28 cellular contexts compared by ENCODE assay signal in the genomic region with DNA sequence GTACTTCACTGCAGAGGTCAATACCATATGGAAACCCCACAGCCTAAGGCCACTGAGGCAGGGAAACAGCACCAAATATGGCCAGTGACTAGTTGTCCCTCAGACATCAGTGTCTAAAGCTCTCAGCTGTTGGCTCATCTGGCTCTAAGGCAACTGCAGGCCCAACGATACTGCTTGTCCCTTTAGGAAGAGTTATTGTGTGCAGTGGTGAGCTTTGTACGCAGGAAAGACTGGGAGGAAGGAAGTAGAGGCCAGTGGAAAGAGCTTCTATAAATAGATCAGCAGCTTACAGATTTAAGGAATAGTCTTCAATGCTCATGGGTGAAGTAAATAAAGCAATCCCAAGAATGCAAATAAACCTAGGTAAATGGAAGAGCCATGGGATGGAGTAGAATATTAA. TPM values are rescaled to one million over a fixed set of nuclear protein-coding genes. Genes with fewer than 3 reads are reported as not detected.
DNase-seq lines count a peak whose midpoint lies in the region; ATAC-seq and TF ChIP-seq lines count a peak whose summit lies in the region.
"Had no signal": no experiment of that assay in that cellular context is flagged by ENCODE, and none has a peak within 500 bp of the region (broad histone marks: within the 10 kb centered on the region; RNA-seq: fewer than 3 reads in every experiment).

No MANE protein-coding gene starts in this region.

- peak; percentile 52 to 82 (median 80) for ATAC-seq in heart left ventricle
- ATAC-seq: activated CD8-positive, alpha-beta T cell treated with anti-CD3 and anti-CD28 coated beads for 36 hours; activated naive CD8-positive, alpha-beta T cell treated with anti-CD3 and anti-CD28 coated beads, Interleukin-2, amount 50 U/mL, for 24 hours; psoas muscle had no signal

- DNase-seq in GF-D8 (lab: John Stamatoyannopoulos, UW) (peak; percentile 27), cardiac fibroblast (ENCODE audit: low read depth in 2 of 2) (peak; percentile 14 to 30), heart left ventricle (peak in 2 of 5 donors; percentile 20 to 24), myocyte (ENCODE audit: low read depth) (peak; percentile 11), NCI-H1105 (lab: John Stamatoyannopoulos, UW) (no peak), NCI-H2196 treated with DMSO at 0.1 percent for 48 hours (lab: John Stamatoyannopoulos, UW; ENCODE audit: unreplicated experiment) (no peak)
- no peak for DNase-seq in stimulated activated CD8-positive, alpha-beta memory T cell treated with anti-CD3 and anti-CD28 coated beads, Interleukin-4, amount 100 ng/mL, for 48 hours
- no peak for DNase-seq in effector memory CD4-positive, alpha-beta T cell
- DNase-seq: activated CD4-positive, CD25-positive, alpha-beta regulatory T cell treated with anti-CD3 and anti-CD28 coated beads, Interleukin-2, amount 50 U/mL, for 72 hours; activated CD8-positive, alpha-beta T cell treated with anti-CD3 and anti-CD28 coated beads for 36 hours; activated effector memory CD4-positive, alpha-beta T cell treated with Interleukin-2 at 50 U/mL for 16 hours; activated naive CD8-positive, alpha-beta T cell treated with anti-CD3 and anti-CD28 coated beads, Interleukin-2, amount 50 U/mL, for 24 hours; BE2C; COR-L47; DND-41; effector CD4-positive, alpha-beta T cell; mammary epithelial cell; NCI-H1092; NCI-H1930; NCI-H226; nucleus accumbens; OCI-M1; psoas muscle; SHP77 treated with DMSO at 0.1 percent for 48 hours; SW 1271 had no signal

- intact Hi-C loops in heart left ventricle (cut with DNase I) = no loop called here

- no peak for TF ChIP-seq POLR2A in heart left ventricle (IDR thresholded peaks at IDR 0.05)

- peak overlapping the region in 11 of 12 donors; percentile 8 to 71 (median 55) for H3K27ac ChIP-seq in heart left ventricle
- no peak overlapping the region for H3K27ac ChIP-seq in effector memory CD4-positive, alpha-beta T cell (ENCODE audit: insufficient read depth, low read length, poor library complexity, severe bottlenecking)
- H3K27ac ChIP-seq: esophagus muscularis mucosa, psoas muscle, suprapubic skin had no signal

- H3K9me3 ChIP-seq in heart left ventricle = no peaks in the 10 kb centered on the region
- H3K9me3 ChIP-seq in effector memory CD4-positive, alpha-beta T cell (ENCODE audit: control insufficient read depth, low read length) = no peaks in the 10 kb centered on the region
- H3K9me3 ChIP-seq: BE2C, esophagus muscularis mucosa, psoas muscle, suprapubic skin had no signal

- H3K4me3 ChIP-seq in cardiac fibroblast (replicated peaks in 1 of 2; ENCODE audit: low read depth in 2 of 2, low read length in 2 of 2) (no peak overlapping the region), heart left ventricle (no peak overlapping the region)
- H3K4me3 ChIP-seq in effector memory CD4-positive, alpha-beta T cell (ENCODE audit: insufficient read depth, low read depth, low read length, poor library complexity, severe bottlenecking) = no peak overlapping the region
- H3K4me3 ChIP-seq: esophagus muscularis mucosa, psoas muscle, skin epidermis, suprapubic skin had no signal

- peaks cover 0 to 82% (median 53%) of the 10 kb centered on the region in 9 donors for H3K36me3 ChIP-seq in heart left ventricle
- peaks cover 22% of the 10 kb centered on the region for H3K36me3 ChIP-seq in effector memory CD4-positive, alpha-beta T cell (ENCODE audit: control insufficient read depth, insufficient read depth, low read length)

- TF ChIP-seq CTCF in cardiac fibroblast (IDR thresholded peaks at IDR 0.05; ENCODE audit: low read depth, low read length) = no peak
- TF ChIP-seq CTCF in heart left ventricle (IDR thresholded peaks at IDR 0.05) = no peak

- peaks cover 4 to 60% (median 26%) of the 10 kb centered on the region in 12 donors for H3K4me1 ChIP-seq in heart left ventricle
- H3K4me1 ChIP-seq in effector memory CD4-positive, alpha-beta T cell (ENCODE audit: control insufficient read depth, insufficient read depth, low read length, poor library complexity, severe bottlenecking) = no peaks in the 10 kb centered on the region
- H3K4me1 ChIP-seq: BE2C, psoas muscle had no signal

- 19 to 38% (median 21%) methylated on average over 2 of the region's 2 CpGs for WGBS in heart left ventricle, 4 donors

- no peaks in the 10 kb centered on the region for H3K27me3 ChIP-seq in heart left ventricle
- H3K27me3 ChIP-seq in effector memory CD4-positive, alpha-beta T cell (replicated peaks; ENCODE audit: control insufficient read depth, insufficient read depth, low read length, poor library complexity, severe bottlenecking) = no peaks in the 10 kb centered on the region
- H3K27me3 ChIP-seq: BE2C, esophagus muscularis mucosa, suprapubic skin had no signal

RNA-seq across cellular contexts. Expression of a gene that starts 29.3 kb away (rescaled TPM):
- total RNA-seq in heart left ventricle = 10 to 100 TPM; 16.8 to 33.9 (median 26.8) TPM
- 10 to 100 TPM in 1 of 2 donors, 1 to 10 TPM in 1; 9.6 to 16.8 TPM for polyA plus RNA-seq in heart left ventricle
- 9.4 and 10.6 TPM in 2 replicates for total RNA-seq in myocyte
- polyA plus RNA-seq in myocyte (2012) = 6.7 TPM

Comparison
In these comparisons a context has a peak if more than half of its experiments do, and no peak if none do; other contexts are left out.
1. DNase-seq: peak in GF-D8 (single experiment), cardiac fibroblast (2 of 2) and myocyte (single experiment); none in NCI-H1105 (single experiment), NCI-H2196 treated with DMSO at 0.1 percent for 48 hours (single experiment), stimulated activated CD8-positive, alpha-beta memory T cell treated with anti-CD3 and anti-CD28 coated beads, Interleukin-4, amount 100 ng/mL, for 48 hours (single experiment) and effector memory CD4-positive, alpha-beta T cell (0 of 3).